In the genomic region with DNA sequence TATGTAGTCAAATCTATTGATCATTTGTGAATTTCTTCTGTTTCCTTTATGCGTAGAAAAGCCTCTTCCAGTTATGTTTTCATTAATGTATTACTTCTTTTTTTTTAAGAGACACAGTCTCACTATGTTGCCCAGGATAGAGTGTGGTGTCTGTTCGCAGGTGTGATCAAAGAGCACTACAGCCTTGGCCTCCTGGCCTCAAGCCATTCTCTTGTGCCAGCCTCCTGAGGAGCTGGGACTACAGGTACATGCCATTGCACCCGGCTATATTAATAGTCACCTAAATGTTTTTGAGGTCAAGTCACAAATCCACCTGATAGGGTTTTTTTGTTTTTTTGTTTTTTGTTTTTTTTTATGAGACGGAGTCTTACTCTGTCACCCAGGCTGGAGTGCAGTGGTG, we compare ENCODE assay signal across 15 cellular contexts. TPM values are rescaled to one million over a fixed set of nuclear protein-coding genes. Genes with fewer than 3 reads are reported as not detected.
DNase-seq lines count a peak whose midpoint lies in the region; ATAC-seq and TF ChIP-seq lines count a peak whose summit lies in the region.
"Had no signal": no experiment of that assay in that cellular context is flagged by ENCODE, and none has a peak within 500 bp of the region (broad histone marks: within the 10 kb centered on the region; RNA-seq: fewer than 3 reads in every experiment).

No MANE protein-coding gene starts in this region.

- peaks cover 11 to 34% (median 15%) of the 10 kb centered on the region in 10 experiments; a peak in 18 of 20 replicates for H3K4me1 ChIP-seq in BLaER1 treated with 17β-estradiol and CSF1 and Interleukin-3, amounts not matched to agents 10 nM and 100 nM
- peaks cover 12 to 24% of the 10 kb centered on the region in 2 donors for H3K4me1 ChIP-seq in thyroid gland
- H3K4me1 ChIP-seq: HAP-1 had no signal

- H3K9me3 Mint-ChIP-seq in glutamatergic neuron (ENCODE audit: unreplicated experiment): no peaks in the 10 kb centered on the region
- H3K9me3 Mint-ChIP-seq in nephron progenitor cell: no peaks in the 10 kb centered on the region
- H3K9me3 Mint-ChIP-seq in activated CD8-positive, alpha-beta memory T cell treated with anti-CD3 and anti-CD28 coated beads, Interleukin-2, amount 10 ng/mL, durations not matched to agents 7 days and 5 days (ENCODE audit: low read depth): no peaks in the 10 kb centered on the region
- H3K9me3 Mint-ChIP-seq in activated CD4-positive, alpha-beta memory T cell treated with anti-CD3 and anti-CD28 coated beads for 36 hours: peaks cover 7% of the 10 kb centered on the region
- H3K9me3 Mint-ChIP-seq: CD8-positive, alpha-beta memory T cell had no signal

- H3K27ac ChIP-seq in BLaER1 treated with 17β-estradiol and CSF1 and Interleukin-3, amounts not matched to agents 10 nM and 100 nM: no peak overlapping the region
- H3K27ac ChIP-seq in thyroid gland: no peak overlapping the region
- H3K27ac ChIP-seq: GM23248, HL-60 had no signal

- H3K9ac ChIP-seq in BLaER1 treated with 17β-estradiol and CSF1 and Interleukin-3, amounts not matched to agents 10 nM and 100 nM: no peak overlapping the region
- H3K9ac ChIP-seq: GM23248 had no signal

- peaks cover 18% of the 10 kb centered on the region for H3K4me1 Mint-ChIP-seq in glutamatergic neuron (ENCODE audit: low read depth, unreplicated experiment)
- H3K4me1 Mint-ChIP-seq in nephron progenitor cell: no peaks in the 10 kb centered on the region
- no peaks in the 10 kb centered on the region for H3K4me1 Mint-ChIP-seq in activated CD8-positive, alpha-beta memory T cell treated with anti-CD3 and anti-CD28 coated beads, Interleukin-2, amount 10 ng/mL, durations not matched to agents 7 days and 5 days
- H3K4me1 Mint-ChIP-seq in activated CD4-positive, alpha-beta memory T cell treated with anti-CD3 and anti-CD28 coated beads for 36 hours (ENCODE audit: low read depth): peaks cover 12% of the 10 kb centered on the region

- no peak overlapping the region for H3K4me3 ChIP-seq in BLaER1 treated with 17β-estradiol and CSF1 and Interleukin-3, amounts not matched to agents 10 nM and 100 nM
- H3K4me3 ChIP-seq in thyroid gland (replicated peaks in 1 of 3): no peak overlapping the region
- H3K4me3 ChIP-seq: GM23248, HAP-1 had no signal

- DNase-seq in glutamatergic neuron (no peak), nephron progenitor cell (no peak), thyroid gland (peak; percentile 32 to 35)
- DNase-seq in activated CD4-positive, alpha-beta T cell treated with anti-CD3 and anti-CD28 coated beads for 4 hours: no peak
- DNase-seq in activated CD8-positive, alpha-beta memory T cell treated with anti-CD3 and anti-CD28 coated beads, Interleukin-2, amount 10 ng/mL, durations not matched to agents 7 days and 5 days: no peak
- DNase-seq in activated CD4-positive, alpha-beta memory T cell treated with anti-CD3 and anti-CD28 coated beads for 36 hours: no peak
- DNase-seq: 8988T; C1 segment of cervical spinal cord; CD4-positive, CD25-positive, alpha-beta regulatory T cell; CD8-positive, alpha-beta memory T cell; COR-L47; GM23248 had no signal

- H3K9me3 ChIP-seq in BLaER1 treated with 17β-estradiol and CSF1 and Interleukin-3, amounts not matched to agents 10 nM and 100 nM (replicated peaks in 1 of 11): peaks cover 15 to 22% (median 17%) of the 10 kb centered on the region in 11 experiments
- no peaks in the 10 kb centered on the region for H3K9me3 ChIP-seq in thyroid gland
- H3K9me3 ChIP-seq: HAP-1 had no signal

- TF ChIP-seq POLR2A in thyroid gland (IDR thresholded peaks at IDR 0.05): no peak

- H3K27ac Mint-ChIP-seq in glutamatergic neuron (ENCODE audit: unreplicated experiment) (peak overlapping the region; percentile 33), nephron progenitor cell (peak overlapping the region; percentile 60)
- H3K27ac Mint-ChIP-seq in activated CD8-positive, alpha-beta memory T cell treated with anti-CD3 and anti-CD28 coated beads, Interleukin-2, amount 10 ng/mL, durations not matched to agents 7 days and 5 days: no peak overlapping the region
- no peak overlapping the region for H3K27ac Mint-ChIP-seq in activated CD4-positive, alpha-beta memory T cell treated with anti-CD3 and anti-CD28 coated beads for 36 hours

- ATAC-seq in activated CD8-positive, alpha-beta memory T cell treated with anti-CD3 and anti-CD28 coated beads, Interleukin-2, amount 10 ng/mL, durations not matched to agents 7 days and 5 days: no peak

- H3K27me3 Mint-ChIP-seq in glutamatergic neuron (ENCODE audit: unreplicated experiment): peaks cover 2% of the 10 kb centered on the region
- H3K27me3 Mint-ChIP-seq in nephron progenitor cell (ENCODE audit: low read depth, poor library complexity): no peaks in the 10 kb centered on the region
- H3K27me3 Mint-ChIP-seq in activated CD8-positive, alpha-beta memory T cell treated with anti-CD3 and anti-CD28 coated beads, Interleukin-2, amount 10 ng/mL, durations not matched to agents 7 days and 5 days: no peaks in the 10 kb centered on the region
- H3K27me3 Mint-ChIP-seq in activated CD4-positive, alpha-beta memory T cell treated with anti-CD3 and anti-CD28 coated beads for 36 hours: no peaks in the 10 kb centered on the region
- H3K27me3 Mint-ChIP-seq: CD4-positive, CD25-positive, alpha-beta regulatory T cell had no signal

- no peaks in the 10 kb centered on the region for H3K27me3 ChIP-seq in BLaER1 treated with 17β-estradiol and CSF1 and Interleukin-3, amounts not matched to agents 10 nM and 100 nM
- H3K27me3 ChIP-seq in thyroid gland: no peaks in the 10 kb centered on the region

- H4K20me1 ChIP-seq in BLaER1 treated with 17β-estradiol and CSF1 and Interleukin-3, amounts not matched to agents 10 nM and 100 nM: peaks cover 47 to 98% (median 82%) of the 10 kb centered on the region in 11 experiments; a peak in 20 of 22 replicates

- POLR2A ChIA-PET in activated CD4-positive, alpha-beta memory T cell treated with anti-CD3 and anti-CD28 coated beads for 36 hours (lab: Charles Lee): no interaction called here

- CTCF ChIA-PET in activated CD8-positive, alpha-beta memory T cell treated with anti-CD3 and anti-CD28 coated beads, Interleukin-2, amount 10 ng/mL, durations not matched to agents 7 days and 5 days (lab: Charles Lee): no interaction called here
- CTCF ChIA-PET in activated CD4-positive, alpha-beta memory T cell treated with anti-CD3 and anti-CD28 coated beads for 36 hours (lab: Charles Lee): no interaction called here

- H3K36me3 Mint-ChIP-seq in glutamatergic neuron (ENCODE audit: unreplicated experiment) (no peaks in the 10 kb centered on the region), nephron progenitor cell (ENCODE audit: low read depth) (no peaks in the 10 kb centered on the region)
- H3K36me3 Mint-ChIP-seq in activated CD8-positive, alpha-beta memory T cell treated with anti-CD3 and anti-CD28 coated beads, Interleukin-2, amount 10 ng/mL, durations not matched to agents 7 days and 5 days: peaks cover 3% of the 10 kb centered on the region
- H3K36me3 Mint-ChIP-seq in activated CD4-positive, alpha-beta memory T cell treated with anti-CD3 and anti-CD28 coated beads for 36 hours: peaks cover 4% of the 10 kb centered on the region

- H3K36me3 ChIP-seq in BLaER1 treated with 17β-estradiol and CSF1 and Interleukin-3, amounts not matched to agents 10 nM and 100 nM: peaks cover 11 to 46% (median 30%) of the 10 kb centered on the region in 11 experiments
- H3K36me3 ChIP-seq in thyroid gland: no peaks in the 10 kb centered on the region
- H3K36me3 ChIP-seq: HAP-1 had no signal

- WGBS in thyroid gland, 2 donors: 52 to 60% methylated on average over 4 of the region's 4 CpGs

- H3K4me3 Mint-ChIP-seq in glutamatergic neuron (ENCODE audit: unreplicated experiment): no peak overlapping the region
- H3K4me3 Mint-ChIP-seq in nephron progenitor cell: no peak overlapping the region
- no peak overlapping the region for H3K4me3 Mint-ChIP-seq in activated CD8-positive, alpha-beta memory T cell treated with anti-CD3 and anti-CD28 coated beads, Interleukin-2, amount 10 ng/mL, durations not matched to agents 7 days and 5 days
- no peak overlapping the region for H3K4me3 Mint-ChIP-seq in activated CD4-positive, alpha-beta memory T cell treated with anti-CD3 and anti-CD28 coated beads for 36 hours
- H3K4me3 Mint-ChIP-seq: CD8-positive, alpha-beta memory T cell had no signal

- TF ChIP-seq CTCF in glutamatergic neuron (IDR thresholded peaks at IDR 0.05; ENCODE audit: partially characterized antibody, unreplicated experiment) (no peak), nephron progenitor cell (IDR thresholded peaks at IDR 0.05) (no peak), thyroid gland (IDR thresholded peaks at IDR 0.05) (no peak)

- peak overlapping the region in 9 of 11 experiments; percentile 3 to 57 (median 26); a peak in 9 of 22 replicates for H3K4me2 ChIP-seq in BLaER1 treated with 17β-estradiol and CSF1 and Interleukin-3, amounts not matched to agents 10 nM and 100 nM

- intact Hi-C loops in thyroid gland (cut with DNase I): loop anchor here (10.0 kb wide), 1 partner anchor 46 kb away; no protein-coding TSS in a partner anchor
- intact Hi-C loops in activated CD4-positive, alpha-beta memory T cell treated with anti-CD3 and anti-CD28 coated beads for 36 hours (cut with micrococcal nuclease): no loop called here

RNA-seq across cellular contexts. Expression of a gene that starts 17.6 kb away (rescaled TPM):
- total RNA-seq in glutamatergic neuron (ENCODE audit: unreplicated experiment) (25.7 TPM), thyroid gland (10 to 100 TPM; 18.7 to 30.1 (median 23.8) TPM)
- total RNA-seq in activated CD8-positive, alpha-beta memory T cell treated with anti-CD3 and anti-CD28 coated beads, Interleukin-2, amount 10 ng/mL, durations not matched to agents 7 days and 5 days: 10 to 100 TPM; 17.2 to 19.0 TPM
- 10 to 100 TPM; 11.8 to 12.9 TPM for total RNA-seq in activated CD4-positive, alpha-beta memory T cell treated with anti-CD3 and anti-CD28 coated beads for 36 hours

Comparison
In these comparisons a context has a peak if more than half of its experiments do, and no peak if none do; other contexts are left out.
1. DNase-seq: peak in thyroid gland (2 of 2); none in glutamatergic neuron (single experiment), nephron progenitor cell (single experiment), activated CD4-positive, alpha-beta T cell treated with anti-CD3 and anti-CD28 coated beads for 4 hours (0 of 2), activated CD8-positive, alpha-beta memory T cell treated with anti-CD3 and anti-CD28 coated beads, Interleukin-2, amount 10 ng/mL, durations not matched to agents 7 days and 5 days (single experiment) and activated CD4-positive, alpha-beta memory T cell treated with anti-CD3 and anti-CD28 coated beads for 36 hours (single experiment).
2. H3K27ac Mint-ChIP-seq: peak in glutamatergic neuron (single experiment) and nephron progenitor cell (single experiment); none in activated CD8-positive, alpha-beta memory T cell treated with anti-CD3 and anti-CD28 coated beads, Interleukin-2, amount 10 ng/mL, durations not matched to agents 7 days and 5 days (single experiment) and activated CD4-positive, alpha-beta memory T cell treated with anti-CD3 and anti-CD28 coated beads for 36 hours (single experiment).